In genomic region chr17:68414901-68415300, GRCh38 we compare ENCODE assay signal across 7 cellular contexts. TPM values are rescaled to one million over a fixed set of nuclear protein-coding genes. Genes with fewer than 3 reads are reported as not detected.
DNase-seq lines count a peak whose midpoint lies in the region; ATAC-seq and TF ChIP-seq lines count a peak whose summit lies in the region.
"Not testable (repeated sequence)": the region's sequence is repeated elsewhere in the genome, so short reads cannot be mapped to it uniquely, and the experiment has no call there.

No MANE protein-coding gene starts in this region.

- H3K4me3 ChIP-seq in DND-41 (ENCODE audit: low read depth in 1 of 2, low read length in 2 of 2): 0 out of 4 replicates have a peak overlapping the region, but pooled peaks of 1 of the 2 experiments have one; percentile 55

- not testable (repeated sequence) for H4K20me1 ChIP-seq in DND-41 (ENCODE audit: insufficient read depth, low read length)

- not testable (repeated sequence) for H3K36me3 ChIP-seq in DND-41 (ENCODE audit: insufficient read depth, low read length)

- not testable (repeated sequence) for H3K27ac Mint-ChIP-seq in WTC11; MCF 10A (ENCODE audit: low read depth, unreplicated experiment); neural crest cell (ENCODE audit: unreplicated experiment)
- H3K27ac Mint-ChIP-seq in activated CD8-positive, alpha-beta T cell treated with anti-CD3 and anti-CD28 coated beads, Interleukin-2, amount 10 ng/mL, durations not matched to agents 7 days and 5 days: peak overlapping the region; percentile 57
- H3K27ac Mint-ChIP-seq in activated naive CD4-positive, alpha-beta T cell treated with anti-CD3 and anti-CD28 coated beads for 36 hours: peak overlapping the region; percentile 65
- peak overlapping the region; percentile 28 for H3K27ac Mint-ChIP-seq in memory B cell

- peaks cover 25% of the 10 kb centered on the region for H3K9me3 Mint-ChIP-seq in WTC11
- H3K9me3 Mint-ChIP-seq in activated CD8-positive, alpha-beta T cell treated with anti-CD3 and anti-CD28 coated beads, Interleukin-2, amount 10 ng/mL, durations not matched to agents 7 days and 5 days (ENCODE audit: insufficient read depth): peaks cover 24% of the 10 kb centered on the region
- peaks cover 12% of the 10 kb centered on the region for H3K9me3 Mint-ChIP-seq in activated naive CD4-positive, alpha-beta T cell treated with anti-CD3 and anti-CD28 coated beads for 36 hours
- H3K9me3 Mint-ChIP-seq in MCF 10A (ENCODE audit: unreplicated experiment); memory B cell; neural crest cell: not testable (repeated sequence)

- not testable (repeated sequence) for H3K27me3 ChIP-seq in DND-41 (ENCODE audit: insufficient read depth, low read length, poor library complexity)

- not testable (repeated sequence) for DNase-seq in DND-41; WTC11 (ENCODE audit: low spot score); activated CD8-positive, alpha-beta T cell treated with anti-CD3 and anti-CD28 coated beads, Interleukin-2, amount 10 ng/mL, durations not matched to agents 7 days and 5 days; activated naive CD4-positive, alpha-beta T cell treated with anti-CD3 and anti-CD28 coated beads for 36 hours; MCF 10A (ENCODE audit: unreplicated experiment); memory B cell (ENCODE audit: low spot score in 2 of 2); neural crest cell (ENCODE audit: low read depth, low spot score)

- peaks cover 14% of the 10 kb centered on the region for H3K27me3 Mint-ChIP-seq in WTC11 (ENCODE audit: low read depth)
- not testable (repeated sequence) for H3K27me3 Mint-ChIP-seq in activated CD8-positive, alpha-beta T cell treated with anti-CD3 and anti-CD28 coated beads, Interleukin-2, amount 10 ng/mL, durations not matched to agents 7 days and 5 days (ENCODE audit: low read depth); activated naive CD4-positive, alpha-beta T cell treated with anti-CD3 and anti-CD28 coated beads for 36 hours (ENCODE audit: low read depth); MCF 10A (ENCODE audit: insufficient read depth, unreplicated experiment); memory B cell; neural crest cell (ENCODE audit: low read depth)

- intact Hi-C loops in activated naive CD4-positive, alpha-beta T cell treated with anti-CD3 and anti-CD28 coated beads for 36 hours (cut with micrococcal nuclease): loop anchor here (1.0 to 2.0 kb wide), 4 partner anchors 15 to 68 kb away; partner anchors contain the start of gene WIPI1
- intact Hi-C loops in MCF 10A (cut with micrococcal nuclease): not testable (repeated sequence)

- peak overlapping the region; percentile 94 for H3K4me3 Mint-ChIP-seq in WTC11
- H3K4me3 Mint-ChIP-seq in activated CD8-positive, alpha-beta T cell treated with anti-CD3 and anti-CD28 coated beads, Interleukin-2, amount 10 ng/mL, durations not matched to agents 7 days and 5 days: peak overlapping the region; percentile 91
- peak overlapping the region; percentile 93 for H3K4me3 Mint-ChIP-seq in activated naive CD4-positive, alpha-beta T cell treated with anti-CD3 and anti-CD28 coated beads for 36 hours
- peak overlapping the region; percentile 86 for H3K4me3 Mint-ChIP-seq in MCF 10A (ENCODE audit: unreplicated experiment)
- H3K4me3 Mint-ChIP-seq in memory B cell: peak overlapping the region; percentile 91
- peak overlapping the region; percentile 97 for H3K4me3 Mint-ChIP-seq in neural crest cell

- BruUV-seq in MCF 10A (replicated peaks; lab: Mats Ljungman, UMichigan): not testable (repeated sequence)

- H3K4me1 ChIP-seq in DND-41 (ENCODE audit: insufficient read depth, low read length): peaks cover 23% of the 10 kb centered on the region

- peak overlapping the region; percentile 78 for H3K4me2 ChIP-seq in DND-41 (ENCODE audit: insufficient read depth, low read length)

- peaks cover 25% of the 10 kb centered on the region for H3K36me3 Mint-ChIP-seq in WTC11
- peaks cover 52% of the 10 kb centered on the region for H3K36me3 Mint-ChIP-seq in activated CD8-positive, alpha-beta T cell treated with anti-CD3 and anti-CD28 coated beads, Interleukin-2, amount 10 ng/mL, durations not matched to agents 7 days and 5 days (ENCODE audit: low read depth)
- H3K36me3 Mint-ChIP-seq in activated naive CD4-positive, alpha-beta T cell treated with anti-CD3 and anti-CD28 coated beads for 36 hours (ENCODE audit: low read depth); MCF 10A (ENCODE audit: insufficient read depth, unreplicated experiment); memory B cell: not testable (repeated sequence)
- peaks cover 18% of the 10 kb centered on the region for H3K36me3 Mint-ChIP-seq in neural crest cell (ENCODE audit: low read depth)

- CTCF ChIA-PET in WTC11 (lab: Charles Lee): interaction anchor here (0.6 to 1.9 kb wide), 2 partner anchors 16 to 413 kb away, joined by 3 to 5 read pairs; no protein-coding TSS in a partner anchor
- CTCF ChIA-PET in activated CD8-positive, alpha-beta T cell treated with anti-CD3 and anti-CD28 coated beads, Interleukin-2, amount 10 ng/mL, durations not matched to agents 7 days and 5 days (lab: Charles Lee): interaction anchor here (1.2 to 2.9 kb wide), 5 partner anchors 9 to 150 kb away, joined by 3 to 20 read pairs (median 5); no protein-coding TSS in a partner anchor
- CTCF ChIA-PET in activated naive CD4-positive, alpha-beta T cell treated with anti-CD3 and anti-CD28 coated beads for 36 hours (lab: Charles Lee): interaction anchor here (1.2 to 2.2 kb wide), 4 partner anchors 15 to 151 kb away, joined by 3 to 7 read pairs (median 4); no protein-coding TSS in a partner anchor
- CTCF ChIA-PET in MCF 10A (lab: Yijun Ruan, JAX): interaction anchor here (0.8 kb wide), 1 partner anchor 16 kb away, joined by 3 read pairs; no protein-coding TSS in a partner anchor

- peak overlapping the region; percentile 38 for H3K9ac ChIP-seq in DND-41 (ENCODE audit: low read depth, low read length)

- H3K79me2 ChIP-seq in DND-41 (ENCODE audit: insufficient read depth, low read length): not testable (repeated sequence)

- TF ChIP-seq CTCF in DND-41 (IDR thresholded peaks at IDR 0.05; ENCODE audit: borderline replicate concordance, extremely low read depth, low read length, poor library complexity, severe bottlenecking); WTC11 (IDR thresholded peaks at IDR 0.05); MCF 10A (IDR thresholded peaks at IDR 0.05; ENCODE audit: unreplicated experiment); neural crest cell (conservative IDR thresholded peaks at IDR 0.05): not testable (repeated sequence)

- not testable (repeated sequence) for ATAC-seq in DND-41 (ENCODE audit: insufficient read depth, low read depth); WTC11; activated CD8-positive, alpha-beta T cell treated with anti-CD3 and anti-CD28 coated beads, Interleukin-2, amount 10 ng/mL, durations not matched to agents 7 days and 5 days; memory B cell (ENCODE audit: low read depth)

- H3K4me1 Mint-ChIP-seq in WTC11: peaks cover 24% of the 10 kb centered on the region
- H3K4me1 Mint-ChIP-seq in activated CD8-positive, alpha-beta T cell treated with anti-CD3 and anti-CD28 coated beads, Interleukin-2, amount 10 ng/mL, durations not matched to agents 7 days and 5 days (ENCODE audit: low read depth): peaks cover 25% of the 10 kb centered on the region
- peaks cover 27% of the 10 kb centered on the region for H3K4me1 Mint-ChIP-seq in activated naive CD4-positive, alpha-beta T cell treated with anti-CD3 and anti-CD28 coated beads for 36 hours (ENCODE audit: low read depth)
- peaks cover 12% of the 10 kb centered on the region for H3K4me1 Mint-ChIP-seq in MCF 10A (ENCODE audit: insufficient read depth, unreplicated experiment)
- H3K4me1 Mint-ChIP-seq in memory B cell: peaks cover 13% of the 10 kb centered on the region
- H3K4me1 Mint-ChIP-seq in neural crest cell: peaks cover 14% of the 10 kb centered on the region

- peak overlapping the region; percentile 36; the same call in 1 of the 2 replicates for H3K27ac ChIP-seq in DND-41 (ENCODE audit: low read length)

- H3K9me3 ChIP-seq in DND-41 (ENCODE audit: insufficient read depth, low read length, severe bottlenecking): not testable (repeated sequence)

- H2AFZ ChIP-seq in DND-41 (ENCODE audit: low read depth, low read length): not testable (repeated sequence)

- POLR2A ChIA-PET in WTC11 (lab: Charles Lee): not testable (repeated sequence)
- POLR2A ChIA-PET in activated CD8-positive, alpha-beta T cell treated with anti-CD3 and anti-CD28 coated beads, Interleukin-2, amount 10 ng/mL, durations not matched to agents 7 days and 5 days (lab: Charles Lee): interaction anchor here (1.2 to 1.5 kb wide), 4 partner anchors 14 to 210 kb away, joined by 3 to 10 read pairs (median 4); partner anchors contain the start of genes ARSG and SLC16A6
- POLR2A ChIA-PET in MCF 10A (lab: Yijun Ruan, JAX): interaction anchor here (1.9 to 2.4 kb wide), 2 partner anchors 10 to 166 kb away, joined by 7 to 11 read pairs; partner anchors contain the start of gene AMZ2

RNA-seq across cellular contexts. Expression of gene WIPI1, which starts 42.4 kb away (rescaled TPM):
- total RNA-seq in WTC11 (2021) (16.2 to 29.3 TPM (median 17.5 TPM) in 3 replicates), MCF 10A (2022) (38.4 and 75.6 TPM in 2 replicates), neural crest cell (14.1 and 15.6 TPM in 2 replicates)
- total RNA-seq in activated CD8-positive, alpha-beta T cell treated with anti-CD3 and anti-CD28 coated beads, Interleukin-2, amount 10 ng/mL, durations not matched to agents 7 days and 5 days: 10 to 100 TPM; 40.8 to 41.4 TPM
- total RNA-seq in activated naive CD4-positive, alpha-beta T cell treated with anti-CD3 and anti-CD28 coated beads for 36 hours: 10 to 100 TPM; 13.5 to 14.3 TPM
